In genomic region chr2:205698556-205699282, GRCh38 we compare ENCODE assay signal across 14 cellular contexts. TPM values are rescaled to one million over a fixed set of nuclear protein-coding genes. Genes with fewer than 3 reads are reported as not detected.
DNase-seq lines count a peak whose midpoint lies in the region; ATAC-seq, FAIRE-seq and TF ChIP-seq lines count a peak whose summit lies in the region.
"Had no signal": no experiment of that assay in that cellular context is flagged by ENCODE, and none has a peak within 500 bp of the region (broad histone marks: within the 10 kb centered on the region; RNA-seq: fewer than 3 reads in every experiment).

No MANE protein-coding gene starts in this region.

- H3K4me3 ChIP-seq in SK-N-SH (ENCODE audit: low read depth in 2 of 2, low read length in 1 of 2) (no peak overlapping the region), dorsolateral prefrontal cortex (no peak overlapping the region), upper lobe of right lung (no peak overlapping the region), kidney (ENCODE audit: low read length in 2 of 2) (no peak overlapping the region)
- H3K4me3 ChIP-seq: lower lobe of right lung had no signal

- no peaks in the 10 kb centered on the region for H3K27me3 Mint-ChIP-seq in mesothelial cell of epicardium (ENCODE audit: low read depth)

- CTCF ChIA-PET in SK-N-SH (lab: Yijun Ruan, JAX), result interaction anchor here (0.9 to 1.6 kb wide), 3 partner anchors 11 to 47 kb away, joined by 3 to 5 read pairs (median 3); no protein-coding TSS in a partner anchor

- no peaks in the 10 kb centered on the region for H3K9me2 ChIP-seq in SK-N-SH

- H3K27me3 ChIP-seq in SK-N-SH (ENCODE audit: insufficient read depth) (no peaks in the 10 kb centered on the region), dorsolateral prefrontal cortex (no peaks in the 10 kb centered on the region), upper lobe of right lung (no peaks in the 10 kb centered on the region)

- H3K79me2 ChIP-seq in SK-N-SH (ENCODE audit: insufficient read depth), result peaks cover 65% of the 10 kb centered on the region

- H3K9ac ChIP-seq in SK-N-SH (peak overlapping the region; percentile 81; the same call in 1 of the 2 replicates), kidney (ENCODE audit: low read length in 2 of 2) (no peak overlapping the region)

- H3K4me1 Mint-ChIP-seq in mesothelial cell of epicardium, result peaks cover 87% of the 10 kb centered on the region

- no peak for ATAC-seq in SK-N-SH treated with all-trans-retinoic acid at 6 μM for 48 hours
- peak; percentile 43 for ATAC-seq in upper lobe of right lung
- ATAC-seq in GM21390 (IDR thresholded peaks at IDR 0.05; ENCODE audit: unreplicated experiment), result no peak
- ATAC-seq: lower lobe of right lung; stimulated activated naive CD8-positive, alpha-beta T cell treated with anti-CD3 and anti-CD28 coated beads, Interleukin-15, Interleukin-2, amounts not matched to agents 100 U/mL and 50 U/mL, for 24 hours had no signal

- no peak overlapping the region for H3K4me3 Mint-ChIP-seq in mesothelial cell of epicardium

- H3K4me1 ChIP-seq in SK-N-SH (ENCODE audit: control insufficient read depth in 1 of 2, insufficient read depth in 2 of 2, low read depth in 1 of 2, low read length in 1 of 2) (peaks cover 19 to 71% of the 10 kb centered on the region in 2 experiments), upper lobe of right lung (peaks cover 57% of the 10 kb centered on the region), kidney (ENCODE audit: control insufficient read depth in 1 of 2, insufficient read depth in 1 of 2, low read depth in 1 of 2, low read length in 2 of 2) (peaks cover 13 to 17% of the 10 kb centered on the region in 2 donors)

- 76% methylated on average over 6 of the region's 6 CpGs for WGBS in SK-N-SH (ENCODE audit: low lambda C conversion rate)

- H3K4me2 ChIP-seq in SK-N-SH, result peak overlapping the region; percentile 75

- no peak for TF ChIP-seq EP300 in SK-N-SH (IDR thresholded peaks at IDR 0.05; ENCODE audit: borderline replicate concordance in 1 of 2, low read depth in 1 of 2, low read length in 1 of 2)

- H3K36me3 Mint-ChIP-seq in mesothelial cell of epicardium, result no peaks in the 10 kb centered on the region

- no peak for TF ChIP-seq CTCF in SK-N-SH (IDR thresholded peaks at IDR 0.05)
- no peak for TF ChIP-seq CTCF in dorsolateral prefrontal cortex (IDR thresholded peaks at IDR 0.05 in 54 of 56, conservative IDR thresholded peaks at IDR 0.05 in 2 of 56; ENCODE audit: low read depth in 1 of 56, partially characterized antibody in 56 of 56)
- TF ChIP-seq CTCF in mesothelial cell of epicardium (IDR thresholded peaks at IDR 0.05; ENCODE audit: unreplicated experiment), result no peak
- no peak for TF ChIP-seq CTCF in upper lobe of right lung (IDR thresholded peaks at IDR 0.05)
- TF ChIP-seq CTCF in kidney (IDR thresholded peaks at IDR 0.05; ENCODE audit: borderline replicate concordance, extremely low read depth, insufficient read depth), result no peak

- no peak overlapping the region; the same call in 1 of the 2 replicates for H2AFZ ChIP-seq in SK-N-SH (ENCODE audit: low read depth)

- H3K27ac Mint-ChIP-seq in mesothelial cell of epicardium, result peak overlapping the region; percentile 84

- intact Hi-C loops in dorsolateral prefrontal cortex (cut with DNase I) (no loop called here), upper lobe of right lung (cut with DNase I) (no loop called here), kidney (cut with DNase I) (no loop called here)

- H3K36me3 ChIP-seq in SK-N-SH (replicated peaks in 1 of 2; ENCODE audit: control insufficient read depth in 1 of 2, insufficient read depth in 2 of 2, low read length in 1 of 2) (peaks cover 5 to 11% of the 10 kb centered on the region in 2 experiments), upper lobe of right lung (no peaks in the 10 kb centered on the region), kidney (ENCODE audit: control insufficient read depth in 1 of 2, insufficient read depth in 2 of 2, low read length in 2 of 2) (no peaks in the 10 kb centered on the region)

- H3F3A ChIP-seq in SK-N-SH (replicated peaks; ENCODE audit: insufficient read depth), result peaks cover 63% of the 10 kb centered on the region

- H3K9me3 ChIP-seq in SK-N-SH, result no peaks in the 10 kb centered on the region
- H3K9me3 ChIP-seq in upper lobe of right lung, result no peaks in the 10 kb centered on the region
- H3K9me3 ChIP-seq in kidney (ENCODE audit: control insufficient read depth in 1 of 2, low read length in 2 of 2), result no peaks in the 10 kb centered on the region
- H3K9me3 ChIP-seq: lower lobe of right lung had no signal

- no peak for TF ChIP-seq RAD21 in SK-N-SH (IDR thresholded peaks at IDR 0.05; ENCODE audit: low read length)

- FAIRE-seq in kidney (lab: Jason Lieb, UNC), result no peak
- FAIRE-seq: H54 had no signal

- POLR2A ChIA-PET in SK-N-SH (lab: Yijun Ruan, JAX), result no interaction called here

- H3K9me3 Mint-ChIP-seq in mesothelial cell of epicardium, result no peaks in the 10 kb centered on the region

- no peaks in the 10 kb centered on the region for H4K20me1 ChIP-seq in SK-N-SH (ENCODE audit: insufficient read depth)

- H3K27ac ChIP-seq in SK-N-SH (ENCODE audit: low read depth in 2 of 2, low read length in 1 of 2) (peak overlapping the region; percentile 22 to 98), dorsolateral prefrontal cortex (peak overlapping the region in 31 of 59 donors; percentile 10 to 65 (median 36)), upper lobe of right lung (peak overlapping the region; percentile 59), kidney (ENCODE audit: low read depth in 2 of 2, low read length in 2 of 2) (peak overlapping the region in 1 of 2 donors; percentile 41)
- H3K27ac ChIP-seq: lower lobe of right lung had no signal

- DNase-seq in SK-N-SH, result no peak
- no peak for DNase-seq in dorsolateral prefrontal cortex
- DNase-seq in mesothelial cell of epicardium (ENCODE audit: low spot score in 2 of 2, unreplicated experiment in 2 of 2), result no peak
- DNase-seq in upper lobe of right lung, result no peak
- no peak for DNase-seq in activated T-cell treated with anti-CD3 and anti-CD28 coated beads, Interleukin-2, amount 50 U/mL, for 1 hour
- DNase-seq in kidney, result no peak
- DNase-seq: 8988T; activated naive CD4-positive, alpha-beta T cell; lower lobe of right lung; NCI-H1417 treated with DMSO at 0.1 percent for 48 hours; stimulated activated naive CD8-positive, alpha-beta T cell treated with anti-CD3 and anti-CD28 coated beads, Interleukin-15, Interleukin-2, amounts not matched to agents 100 U/mL and 50 U/mL, for 24 hours had no signal

TF ChIP-seq in SK-N-SH, 30 proteins besides CTCF, POLR2A, EP300 and RAD21 (continues in another document):
- TF ChIP-seq JUND (IDR thresholded peaks at IDR 0.05) (no peak), FOSL2 (IDR thresholded peaks at IDR 0.05; ENCODE audit: borderline replicate concordance, low read depth) (no peak), SIN3A (IDR thresholded peaks at IDR 0.05; ENCODE audit: borderline replicate concordance, low read depth, low read length) (no peak), RXRA (IDR thresholded peaks at IDR 0.05; ENCODE audit: borderline replicate concordance, low read depth) (no peak), TEAD4 (IDR thresholded peaks at IDR 0.05; ENCODE audit: borderline replicate concordance, insufficient read depth) (no peak)

TF ChIP-seq in SK-N-SH treated with all-trans-retinoic acid at 6 μM for 48 hours, 23 proteins besides CTCF, POLR2A, EP300 and RAD21:
- no peak for TF ChIP-seq PPARA (CRISPR knock-in tag; IDR thresholded peaks at IDR 0.05; ENCODE audit: borderline replicate concordance)
- TF ChIP-seq ZFP3 (CRISPR knock-in tag; IDR thresholded peaks at IDR 0.05), result no peak
- no peak for TF ChIP-seq ZFP30 (CRISPR knock-in tag; IDR thresholded peaks at IDR 0.05)
- no peak for TF ChIP-seq CREB5 (CRISPR knock-in tag; IDR thresholded peaks at IDR 0.05; ENCODE audit: low read depth)
- TF ChIP-seq CSRNP3 (CRISPR knock-in tag; IDR thresholded peaks at IDR 0.05), result no peak
- TF ChIP-seq TCF4 (CRISPR knock-in tag; IDR thresholded peaks at IDR 0.05; ENCODE audit: borderline replicate concordance), result no peak
- no peak for TF ChIP-seq ARNTL (CRISPR knock-in tag; IDR thresholded peaks at IDR 0.05; ENCODE audit: borderline replicate concordance, low read depth)

RNA-seq across cellular contexts. Expression of gene NRP2, which starts 16.4 kb away (rescaled TPM):
- polyA plus RNA-seq in SK-N-SH (2012; rRNA removed) (66.9 and 68.8 TPM in 2 replicates), kidney (ENCODE audit: insufficient read depth, low read depth, low replicate concordance) (2.3 TPM)
- polyA plus RNA-seq in SK-N-SH (2012; cell fraction: cytosol; rRNA removed), result 47.4 and 57.6 TPM in 2 replicates
- 48.8 and 59.3 TPM in 2 replicates for polyA plus RNA-seq in SK-N-SH (2012; cell fraction: nucleus; rRNA removed)
- total RNA-seq in dorsolateral prefrontal cortex (10 to 100 TPM; 13.0 to 43.9 (median 24.5) TPM), mesothelial cell of epicardium (82.2 to 89.5 TPM (median 83.6 TPM) in 3 replicates), upper lobe of right lung (75.3 TPM), kidney (37.7 TPM)
